ENCODE assay signal across 2 cellular contexts in genomic region chr2:149536649-149537048, GRCh38.
TF ChIP-seq lines count a peak whose summit lies in the region.

No MANE protein-coding gene starts in this region.

TF ChIP-seq in SK-N-SH treated with all-trans-retinoic acid at 6 μM for 48 hours, 23 proteins besides CTCF, POLR2A, EP300 and RAD21:
- TF ChIP-seq ESRRG (CRISPR knock-in tag; IDR thresholded peaks at IDR 0.05), result no peak
- no peak for TF ChIP-seq CREB5 (CRISPR knock-in tag; IDR thresholded peaks at IDR 0.05; ENCODE audit: low read depth)
- TF ChIP-seq ZNF565 (CRISPR knock-in tag; conservative IDR thresholded peaks at IDR 0.05; ENCODE audit: low read depth), result no peak
- no peak for TF ChIP-seq CSDC2 (CRISPR knock-in tag; IDR thresholded peaks at IDR 0.05)
- TF ChIP-seq TCF4 (CRISPR knock-in tag; IDR thresholded peaks at IDR 0.05; ENCODE audit: borderline replicate concordance), result no peak
- TF ChIP-seq TOX (CRISPR knock-in tag; IDR thresholded peaks at IDR 0.05; ENCODE audit: borderline replicate concordance), result no peak

TF ChIP-seq in SK-N-SH, 30 proteins besides CTCF, POLR2A, EP300 and RAD21 (continued from another document):
- TF ChIP-seq ELF1 (IDR thresholded peaks at IDR 0.05), result no peak
- TF ChIP-seq MXI1 (IDR thresholded peaks at IDR 0.05; ENCODE audit: low read depth, low read length), result no peak
- TF ChIP-seq TEAD4 (IDR thresholded peaks at IDR 0.05; ENCODE audit: borderline replicate concordance, insufficient read depth), result no peak
